Comparison of ENCODE assay signal across 10 cellular contexts in the genomic region with DNA sequence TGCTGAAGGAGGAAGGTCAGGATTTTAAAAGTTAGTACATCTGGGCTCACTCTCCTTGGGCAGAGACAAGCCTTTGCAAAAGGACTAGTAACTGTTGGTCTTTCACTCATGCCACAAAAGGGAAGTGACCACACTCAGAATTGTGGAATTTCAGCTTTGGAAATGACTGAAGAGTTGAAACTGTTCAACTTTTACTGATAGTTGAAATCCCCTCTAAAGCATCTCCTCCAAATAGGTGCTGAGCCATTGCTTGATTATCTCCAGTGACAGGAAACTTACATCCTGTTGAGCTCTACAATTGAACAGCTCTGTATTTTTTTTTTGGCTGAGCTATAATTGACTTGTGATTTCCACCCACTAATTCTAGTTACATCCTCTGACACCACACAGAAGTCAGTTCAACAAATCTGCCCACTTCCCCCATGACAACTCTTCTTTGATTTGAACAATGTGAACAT.
DNase-seq lines count a peak whose midpoint lies in the region; ATAC-seq and TF ChIP-seq lines count a peak whose summit lies in the region.
"Had no signal": no experiment of that assay in that cellular context is flagged by ENCODE, and none has a peak within 500 bp of the region (broad histone marks: within the 10 kb centered on the region; RNA-seq: fewer than 3 reads in every experiment).

No MANE protein-coding gene starts in this region.

- no peak overlapping the region for H3K4me3 ChIP-seq in naive thymus-derived CD4-positive, alpha-beta T cell (ENCODE audit: low read length)
- H3K4me3 ChIP-seq in tibial nerve = no peak overlapping the region
- H3K4me3 ChIP-seq: body of pancreas had no signal

- peak; percentile 82 for ATAC-seq in activated CD8-positive, alpha-beta memory T cell treated with anti-CD3 and anti-CD28 coated beads, Interleukin-2, amount 10 ng/mL, durations not matched to agents 7 days and 5 days
- peak; percentile 46 for ATAC-seq in HG03097 (IDR thresholded peaks at IDR 0.05; ENCODE audit: low FRiP score, unreplicated experiment)
- peak; percentile 82 for ATAC-seq in naive thymus-derived CD4-positive, alpha-beta T cell
- ATAC-seq in HG02642 (IDR thresholded peaks at IDR 0.05; ENCODE audit: poor library complexity, unreplicated experiment) = no peak
- ATAC-seq: body of pancreas had no signal

- peaks cover 18% of the 10 kb centered on the region for H3K36me3 Mint-ChIP-seq in activated CD8-positive, alpha-beta memory T cell treated with anti-CD3 and anti-CD28 coated beads, Interleukin-2, amount 10 ng/mL, durations not matched to agents 7 days and 5 days
- H3K36me3 Mint-ChIP-seq in activated CD4-positive, alpha-beta memory T cell treated with anti-CD3 and anti-CD28 coated beads, Interleukin-2, amount 10 ng/mL, durations not matched to agents 7 days and 5 days (ENCODE audit: low read depth) = peaks cover 2% of the 10 kb centered on the region
- H3K36me3 Mint-ChIP-seq in naive thymus-derived CD4-positive, alpha-beta T cell = peaks cover 0 to 31% (median 0%) of the 10 kb centered on the region in 5 donors

- POLR2A ChIA-PET in activated CD4-positive, alpha-beta memory T cell treated with anti-CD3 and anti-CD28 coated beads, Interleukin-2, amount 10 ng/mL, durations not matched to agents 7 days and 5 days (lab: Charles Lee) = interaction anchor here (0.6 to 1.5 kb wide), 5 partner anchors 34 to 1179 kb away, joined by 3 to 6 read pairs (median 3); no protein-coding TSS in a partner anchor
- POLR2A ChIA-PET in naive thymus-derived CD4-positive, alpha-beta T cell (lab: Charles Lee) = interaction anchor here (1.5 kb wide), 1 partner anchor 1176 kb away, joined by 6 read pairs; no protein-coding TSS in a partner anchor

- no peak overlapping the region for H3K27ac ChIP-seq in naive thymus-derived CD4-positive, alpha-beta T cell (ENCODE audit: low read depth, low read length)
- no peak overlapping the region for H3K27ac ChIP-seq in tibial nerve
- H3K27ac ChIP-seq: body of pancreas had no signal

- H3K9me3 Mint-ChIP-seq in activated CD8-positive, alpha-beta memory T cell treated with anti-CD3 and anti-CD28 coated beads, Interleukin-2, amount 10 ng/mL, durations not matched to agents 7 days and 5 days (ENCODE audit: low read depth) = peaks cover 2% of the 10 kb centered on the region
- peaks cover 10% of the 10 kb centered on the region for H3K9me3 Mint-ChIP-seq in activated CD4-positive, alpha-beta memory T cell treated with anti-CD3 and anti-CD28 coated beads, Interleukin-2, amount 10 ng/mL, durations not matched to agents 7 days and 5 days
- H3K9me3 Mint-ChIP-seq in naive thymus-derived CD4-positive, alpha-beta T cell = peaks cover 0 to 8% (median 0%) of the 10 kb centered on the region in 11 donors

- no peaks in the 10 kb centered on the region for H3K27me3 ChIP-seq in naive thymus-derived CD4-positive, alpha-beta T cell (ENCODE audit: control insufficient read depth in 2 of 2, insufficient read depth in 2 of 2, low read length in 2 of 2)
- H3K27me3 ChIP-seq in tibial nerve = no peaks in the 10 kb centered on the region
- H3K27me3 ChIP-seq: body of pancreas had no signal

- peaks cover 16 to 18% of the 10 kb centered on the region in 2 donors for H3K4me1 ChIP-seq in naive thymus-derived CD4-positive, alpha-beta T cell (ENCODE audit: control insufficient read depth in 2 of 2, insufficient read depth in 2 of 2, low read length in 2 of 2)
- H3K4me1 ChIP-seq in tibial nerve = peaks cover 0 to 12% (median 8%) of the 10 kb centered on the region in 4 donors
- H3K4me1 ChIP-seq: body of pancreas had no signal

- intact Hi-C loops in naive thymus-derived CD4-positive, alpha-beta T cell (cut with micrococcal nuclease) = loop anchor here (1.0 to 10.0 kb wide), 6 partner anchors 30 to 1550 kb away; partner anchors contain the start of gene RTP4 (in 1 of the 2)

- peak overlapping the region; percentile 5 for H3K4me3 Mint-ChIP-seq in activated CD8-positive, alpha-beta memory T cell treated with anti-CD3 and anti-CD28 coated beads, Interleukin-2, amount 10 ng/mL, durations not matched to agents 7 days and 5 days
- no peak overlapping the region for H3K4me3 Mint-ChIP-seq in activated CD4-positive, alpha-beta memory T cell treated with anti-CD3 and anti-CD28 coated beads, Interleukin-2, amount 10 ng/mL, durations not matched to agents 7 days and 5 days
- H3K4me3 Mint-ChIP-seq in naive thymus-derived CD4-positive, alpha-beta T cell = peak overlapping the region in 9 of 10 donors; percentile 8 to 63 (median 43)

- DNase-seq in activated CD8-positive, alpha-beta memory T cell treated with anti-CD3 and anti-CD28 coated beads, Interleukin-2, amount 10 ng/mL, durations not matched to agents 7 days and 5 days = peak; percentile 60
- no peak for DNase-seq in activated CD8-positive, alpha-beta memory T cell treated with anti-CD3 and anti-CD28 coated beads, Interleukin-2, amount 50 U/mL, for 4 hours
- DNase-seq in activated CD4-positive, alpha-beta memory T cell treated with anti-CD3 and anti-CD28 coated beads, Interleukin-2, amount 10 ng/mL, durations not matched to agents 7 days and 5 days = peak; percentile 27
- peak in 7 of 9 donors; percentile 13 to 74 (median 68) for DNase-seq in naive thymus-derived CD4-positive, alpha-beta T cell
- no peak for DNase-seq in tibial nerve (ENCODE audit: low spot score in 2 of 2)
- DNase-seq in DMS 273 treated with DMSO at 0.1 percent for 48 hours (lab: John Stamatoyannopoulos, UW) = no peak
- DNase-seq: KG1 had no signal

- H3K9me3 ChIP-seq in naive thymus-derived CD4-positive, alpha-beta T cell (ENCODE audit: control insufficient read depth in 2 of 3, low read length in 3 of 3) = no peaks in the 10 kb centered on the region
- no peaks in the 10 kb centered on the region for H3K9me3 ChIP-seq in tibial nerve
- H3K9me3 ChIP-seq: body of pancreas had no signal

- H3K27me3 Mint-ChIP-seq in activated CD8-positive, alpha-beta memory T cell treated with anti-CD3 and anti-CD28 coated beads, Interleukin-2, amount 10 ng/mL, durations not matched to agents 7 days and 5 days = peaks cover 2% of the 10 kb centered on the region
- no peaks in the 10 kb centered on the region for H3K27me3 Mint-ChIP-seq in activated CD4-positive, alpha-beta memory T cell treated with anti-CD3 and anti-CD28 coated beads, Interleukin-2, amount 10 ng/mL, durations not matched to agents 7 days and 5 days
- no peaks in the 10 kb centered on the region for H3K27me3 Mint-ChIP-seq in naive thymus-derived CD4-positive, alpha-beta T cell

- peak overlapping the region; percentile 83 for H3K27ac Mint-ChIP-seq in activated CD8-positive, alpha-beta memory T cell treated with anti-CD3 and anti-CD28 coated beads, Interleukin-2, amount 10 ng/mL, durations not matched to agents 7 days and 5 days
- H3K27ac Mint-ChIP-seq in activated CD4-positive, alpha-beta memory T cell treated with anti-CD3 and anti-CD28 coated beads, Interleukin-2, amount 10 ng/mL, durations not matched to agents 7 days and 5 days = peak overlapping the region; percentile 75
- H3K27ac Mint-ChIP-seq in naive thymus-derived CD4-positive, alpha-beta T cell = peak overlapping the region in 8 of 9 donors; percentile 9 to 83 (median 56)

- no peak for TF ChIP-seq CTCF in tibial nerve (IDR thresholded peaks at IDR 0.05)

- no peak for TF ChIP-seq POLR2A in tibial nerve (IDR thresholded peaks at IDR 0.05)

- no peaks in the 10 kb centered on the region for H3K36me3 ChIP-seq in naive thymus-derived CD4-positive, alpha-beta T cell (ENCODE audit: control insufficient read depth in 2 of 3, insufficient read depth in 3 of 3, low read length in 3 of 3)
- H3K36me3 ChIP-seq in tibial nerve = no peaks in the 10 kb centered on the region

- no peak for TF ChIP-seq EP300 in tibial nerve (IDR thresholded peaks at IDR 0.05)

- CTCF ChIA-PET in activated CD8-positive, alpha-beta memory T cell treated with anti-CD3 and anti-CD28 coated beads, Interleukin-2, amount 10 ng/mL, durations not matched to agents 7 days and 5 days (lab: Charles Lee) = interaction anchor here (0.9 to 7.4 kb wide), 4 partner anchors 38 to 1549 kb away, joined by 3 to 60 read pairs (median 4); partner anchors contain the start of gene RTP4
- CTCF ChIA-PET in activated CD4-positive, alpha-beta memory T cell treated with anti-CD3 and anti-CD28 coated beads, Interleukin-2, amount 10 ng/mL, durations not matched to agents 7 days and 5 days (lab: Charles Lee) = interaction anchor here (1.3 to 5.9 kb wide), 4 partner anchors 37 to 1177 kb away, joined by 3 to 53 read pairs (median 10); no protein-coding TSS in a partner anchor
- CTCF ChIA-PET in naive thymus-derived CD4-positive, alpha-beta T cell (lab: Charles Lee) = interaction anchor here (0.6 to 1.9 kb wide), 5 partner anchors 37 to 1176 kb away, joined by 3 to 9 read pairs (median 4); no protein-coding TSS in a partner anchor

- peaks cover 43% of the 10 kb centered on the region for H3K4me1 Mint-ChIP-seq in activated CD8-positive, alpha-beta memory T cell treated with anti-CD3 and anti-CD28 coated beads, Interleukin-2, amount 10 ng/mL, durations not matched to agents 7 days and 5 days
- H3K4me1 Mint-ChIP-seq in activated CD4-positive, alpha-beta memory T cell treated with anti-CD3 and anti-CD28 coated beads, Interleukin-2, amount 10 ng/mL, durations not matched to agents 7 days and 5 days = peaks cover 41% of the 10 kb centered on the region
- peaks cover 21 to 39% (median 32%) of the 10 kb centered on the region in 7 donors for H3K4me1 Mint-ChIP-seq in naive thymus-derived CD4-positive, alpha-beta T cell

Comparison
In these comparisons a context has a peak if more than half of its experiments do, and no peak if none do; other contexts are left out.
1. DNase-seq: peak in activated CD8-positive, alpha-beta memory T cell treated with anti-CD3 and anti-CD28 coated beads, Interleukin-2, amount 10 ng/mL, durations not matched to agents 7 days and 5 days (single experiment), activated CD4-positive, alpha-beta memory T cell treated with anti-CD3 and anti-CD28 coated beads, Interleukin-2, amount 10 ng/mL, durations not matched to agents 7 days and 5 days (single experiment) and naive thymus-derived CD4-positive, alpha-beta T cell (7 of 9); none in activated CD8-positive, alpha-beta memory T cell treated with anti-CD3 and anti-CD28 coated beads, Interleukin-2, amount 50 U/mL, for 4 hours (single experiment), tibial nerve (0 of 2) and DMS 273 treated with DMSO at 0.1 percent for 48 hours (single experiment).
2. Peak in every context shown above with its lines, with median percentiles within 50 percentile points of each other: H3K27ac Mint-ChIP-seq.